In the genomic region with DNA sequence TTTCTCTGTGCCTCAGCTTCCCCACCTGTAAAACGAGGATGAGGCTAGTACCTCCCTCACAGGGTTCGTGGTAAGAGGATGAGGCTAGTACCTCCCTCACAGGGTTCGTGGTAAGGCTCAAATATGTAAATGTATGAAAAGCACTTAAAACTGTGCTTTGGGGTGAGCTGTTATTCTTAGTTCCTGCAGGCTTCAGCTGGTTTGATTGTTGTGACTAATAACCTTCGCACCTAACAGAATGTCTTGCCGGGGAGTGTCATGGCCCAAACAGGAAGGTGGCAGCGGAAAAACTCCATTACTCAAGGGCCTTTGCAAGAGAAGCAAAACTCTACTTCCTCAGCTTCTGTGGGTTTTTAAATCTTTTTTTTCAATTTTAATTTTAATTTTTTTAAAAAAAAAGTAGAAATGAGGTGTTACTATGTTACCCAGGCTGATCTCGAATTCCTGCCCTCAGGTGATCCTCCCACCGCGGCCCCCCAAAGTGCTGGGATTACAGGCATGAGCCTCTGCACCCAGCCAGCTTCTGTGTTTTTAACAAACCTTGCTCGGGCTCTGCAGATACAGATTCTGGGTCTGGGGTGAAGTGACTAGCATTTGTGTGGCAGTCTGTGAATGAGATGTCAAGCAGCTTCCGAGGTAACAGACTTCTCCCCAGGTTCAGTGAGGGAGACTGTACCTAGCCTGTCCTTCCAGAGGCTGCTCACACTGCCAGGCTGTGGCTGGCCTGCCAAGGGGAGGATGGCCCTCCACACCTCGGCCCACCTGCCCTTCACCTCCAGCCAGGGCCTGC, we compare ENCODE assay signal across 8 cellular contexts.
DNase-seq lines count a peak whose midpoint lies in the region; ATAC-seq and TF ChIP-seq lines count a peak whose summit lies in the region.

No MANE protein-coding gene starts in this region.

- H3K9me2 ChIP-seq in MM.1S (replicated peaks; ENCODE audit: insufficient read depth, low read length): no peaks in the 10 kb centered on the region

- peak overlapping the region; percentile 65 for H3K4me3 Mint-ChIP-seq in activated T-helper 2 cell treated with anti-CD3 and anti-CD28 coated beads, Interferon-gamma antibody, Interleukin-2, Interleukin-4, amounts not matched to agents 10 μg/mL and 5 μg/mL and 100 μg/mL, durations not matched to agents 14 hours and 24 hours and 36 hours (ENCODE audit: low read depth)
- H3K4me3 Mint-ChIP-seq in neural crest cell: no peak overlapping the region

- no peak overlapping the region for H3K4me3 ChIP-seq in MM.1S (ENCODE audit: low read length)

- no peaks in the 10 kb centered on the region for H3K9me3 ChIP-seq in MM.1S (replicated peaks; ENCODE audit: insufficient read depth, low read length)

- H3K36me3 Mint-ChIP-seq in activated T-helper 2 cell treated with anti-CD3 and anti-CD28 coated beads, Interferon-gamma antibody, Interleukin-2, Interleukin-4, amounts not matched to agents 10 μg/mL and 5 μg/mL and 100 μg/mL, durations not matched to agents 14 hours and 24 hours and 36 hours (ENCODE audit: low read depth): peaks cover 9% of the 10 kb centered on the region
- H3K36me3 Mint-ChIP-seq in neural crest cell (ENCODE audit: low read depth): no peaks in the 10 kb centered on the region

- no peak overlapping the region for H2AFZ ChIP-seq in MM.1S (ENCODE audit: low read length)

- peak overlapping the region; percentile 93 for H3K27ac Mint-ChIP-seq in activated T-helper 2 cell treated with anti-CD3 and anti-CD28 coated beads, Interferon-gamma antibody, Interleukin-2, Interleukin-4, amounts not matched to agents 10 μg/mL and 5 μg/mL and 100 μg/mL, durations not matched to agents 14 hours and 24 hours and 36 hours
- H3K27ac Mint-ChIP-seq in neural crest cell (ENCODE audit: unreplicated experiment): peak overlapping the region; percentile 43

- no peak for TF ChIP-seq CTCF in neural crest cell (conservative IDR thresholded peaks at IDR 0.05)
- TF ChIP-seq CTCF in MM.1S (IDR thresholded peaks at IDR 0.05; ENCODE audit: low read length): no peak

- ATAC-seq in GM21529 (IDR thresholded peaks at IDR 0.05; ENCODE audit: unreplicated experiment): peak; percentile 48

- H3F3A ChIP-seq in MM.1S (ENCODE audit: insufficient read depth, low read length): no peaks in the 10 kb centered on the region

- H3K36me3 ChIP-seq in MM.1S (replicated peaks; ENCODE audit: insufficient read depth, low read length): no peaks in the 10 kb centered on the region

- no peaks in the 10 kb centered on the region for H3K9me3 Mint-ChIP-seq in activated T-helper 2 cell treated with anti-CD3 and anti-CD28 coated beads, Interferon-gamma antibody, Interleukin-2, Interleukin-4, amounts not matched to agents 10 μg/mL and 5 μg/mL and 100 μg/mL, durations not matched to agents 14 hours and 24 hours and 36 hours
- no peaks in the 10 kb centered on the region for H3K9me3 Mint-ChIP-seq in neural crest cell

- intact Hi-C loops in activated T-helper 2 cell treated with anti-CD3 and anti-CD28 coated beads, Interferon-gamma antibody, Interleukin-2, Interleukin-4, amounts not matched to agents 10 μg/mL and 5 μg/mL and 100 μg/mL, durations not matched to agents 14 hours and 24 hours and 36 hours (cut with micrococcal nuclease): loop anchor here (5.0 kb wide), 1 partner anchor 182 kb away; the partner anchor contains the start of gene EVI2B

- H4K20me1 ChIP-seq in MM.1S (ENCODE audit: insufficient read depth, low read length): no peaks in the 10 kb centered on the region

- in situ Hi-C loops in G401 (cut with HindIII; ENCODE audit: low sequenced_read_pairs): no loop called here

- H3K4me1 Mint-ChIP-seq in activated T-helper 2 cell treated with anti-CD3 and anti-CD28 coated beads, Interferon-gamma antibody, Interleukin-2, Interleukin-4, amounts not matched to agents 10 μg/mL and 5 μg/mL and 100 μg/mL, durations not matched to agents 14 hours and 24 hours and 36 hours (ENCODE audit: low read depth): peaks cover 78% of the 10 kb centered on the region
- H3K4me1 Mint-ChIP-seq in neural crest cell: peaks cover 2% of the 10 kb centered on the region

- peaks cover 22% of the 10 kb centered on the region for H3K79me2 ChIP-seq in MM.1S (ENCODE audit: low read length)

- no peak overlapping the region for H3K27ac ChIP-seq in MM.1S (ENCODE audit: low read length)

- no peak overlapping the region for H3K4me2 ChIP-seq in MM.1S (ENCODE audit: low read depth, low read length)

- no peaks in the 10 kb centered on the region for H3K27me3 ChIP-seq in MM.1S (replicated peaks; ENCODE audit: insufficient read depth, low read length)

- peak; percentile 44 for DNase-seq in G401 (ENCODE audit: low spot score)
- DNase-seq in NOMO-1 (lab: John Stamatoyannopoulos, UW; ENCODE audit: unreplicated experiment in 2 of 2): peak; percentile 88 to 96
- DNase-seq in activated T-helper 2 cell treated with anti-CD3 and anti-CD28 coated beads, Interferon-gamma antibody, Interleukin-2, Interleukin-4, amounts not matched to agents 10 μg/mL and 5 μg/mL and 100 μg/mL, durations not matched to agents 14 hours and 24 hours and 36 hours (ENCODE audit: low spot score): peak; percentile 65
- DNase-seq in neural crest cell (ENCODE audit: low read depth, low spot score): no peak
- DNase-seq in NCI-H1417 (lab: John Stamatoyannopoulos, UW): no peak
- no peak for DNase-seq in NCI-H226
- DNase-seq in MM.1S: no peak

- no peak overlapping the region for H3K9ac ChIP-seq in MM.1S (ENCODE audit: low read length)

- no peaks in the 10 kb centered on the region for H3K27me3 Mint-ChIP-seq in activated T-helper 2 cell treated with anti-CD3 and anti-CD28 coated beads, Interferon-gamma antibody, Interleukin-2, Interleukin-4, amounts not matched to agents 10 μg/mL and 5 μg/mL and 100 μg/mL, durations not matched to agents 14 hours and 24 hours and 36 hours (ENCODE audit: low read depth)
- peaks cover 29% of the 10 kb centered on the region for H3K27me3 Mint-ChIP-seq in neural crest cell (ENCODE audit: low read depth)

- H3K4me1 ChIP-seq in MM.1S (ENCODE audit: low read length): peaks cover 10% of the 10 kb centered on the region

Comparison
In these comparisons a context has a peak if more than half of its experiments do, and no peak if none do; other contexts are left out.
1. DNase-seq: peak in G401 (single experiment), NOMO-1 (2 of 2) and activated T-helper 2 cell treated with anti-CD3 and anti-CD28 coated beads, Interferon-gamma antibody, Interleukin-2, Interleukin-4, amounts not matched to agents 10 μg/mL and 5 μg/mL and 100 μg/mL, durations not matched to agents 14 hours and 24 hours and 36 hours (single experiment); none in neural crest cell (single experiment), NCI-H1417 (0 of 3), NCI-H226 (single experiment) and MM.1S (single experiment).